31 cellular contexts compared by ENCODE assay signal in the genomic region with DNA sequence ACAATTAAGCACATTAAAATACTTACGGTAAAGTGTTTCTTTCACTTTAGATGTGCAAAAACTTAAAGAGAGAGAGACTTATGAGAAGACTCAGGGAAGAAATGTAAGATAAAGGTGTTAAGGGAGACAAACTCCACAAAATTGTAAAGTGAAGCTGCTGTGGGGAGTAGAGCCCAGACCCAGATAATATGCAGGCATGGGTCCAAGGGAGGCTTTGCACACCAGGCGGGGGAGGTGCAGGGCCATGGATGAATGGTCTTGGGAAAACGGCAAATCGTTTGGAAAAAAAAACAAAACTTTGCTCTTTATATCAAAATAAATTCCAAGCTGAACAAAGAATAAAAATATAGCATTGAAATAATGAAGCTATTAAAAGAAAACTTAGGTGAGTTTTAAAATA. TPM values are rescaled to one million over a fixed set of nuclear protein-coding genes. Genes with fewer than 3 reads are reported as not detected.
DNase-seq lines count a peak whose midpoint lies in the region; ATAC-seq and TF ChIP-seq lines count a peak whose summit lies in the region.
"Had no signal": no experiment of that assay in that cellular context is flagged by ENCODE, and none has a peak within 500 bp of the region (broad histone marks: within the 10 kb centered on the region; RNA-seq: fewer than 3 reads in every experiment).

No MANE protein-coding gene starts in this region.

- ATAC-seq in natural killer cell, result no peak
- ATAC-seq in SK-N-SH treated with all-trans-retinoic acid at 6 μM for 48 hours, result no peak
- ATAC-seq: heart right ventricle had no signal

- H3K27ac Mint-ChIP-seq in natural killer cell, result peak overlapping the region; percentile 77 to 93
- H3K27ac Mint-ChIP-seq: activated CD4-positive, alpha-beta T cell treated with anti-CD3 and anti-CD28 coated beads, Interleukin-2, amount 10 ng/mL, durations not matched to agents 24 days and 14 days; activated naive CD8-positive, alpha-beta T cell treated with anti-CD3 and anti-CD28 coated beads, Interleukin-2, amount 10 ng/mL, durations not matched to agents 7 days and 5 days; CD4-positive, alpha-beta T cell; progenitor cell of endocrine pancreas had no signal

- H3K36me3 Mint-ChIP-seq in natural killer cell, result no peaks in the 10 kb centered on the region
- H3K36me3 Mint-ChIP-seq: activated naive CD8-positive, alpha-beta T cell treated with anti-CD3 and anti-CD28 coated beads, Interleukin-2, amount 10 ng/mL, durations not matched to agents 7 days and 5 days had no signal

- DNase-seq in NCI-H1105 treated with DMSO at 0.1 percent for 48 hours (lab: John Stamatoyannopoulos, UW), result peak; percentile 30
- no peak for DNase-seq in NCI-H1105 (lab: John Stamatoyannopoulos, UW)
- DNase-seq in natural killer cell, result no peak
- no peak for DNase-seq in NCI-H1048 (lab: John Stamatoyannopoulos, UW)
- DNase-seq in NCI-H1436 treated with DMSO at 0.1 percent for 48 hours (lab: John Stamatoyannopoulos, UW), result no peak
- no peak for DNase-seq in effector memory CD4-positive, alpha-beta T cell
- DNase-seq: 8988T; activated CD4-positive, alpha-beta T cell treated with anti-CD3 and anti-CD28 coated beads, Interleukin-2, amount 10 ng/mL, durations not matched to agents 24 days and 14 days; activated effector memory CD4-positive, alpha-beta T cell treated with anti-CD3 and anti-CD28 coated beads, Interleukin-2, amount 50 U/mL, for 16 hours; activated naive CD8-positive, alpha-beta T cell treated with anti-CD3 and anti-CD28 coated beads, Interleukin-2, amount 10 ng/mL, durations not matched to agents 7 days and 5 days; activated T-cell treated with anti-CD3 and anti-CD28 coated beads, Interleukin-2, amount 50 U/mL, for 1 hour; caudate nucleus; CD4-positive, alpha-beta T cell; cortex of kidney; esophagus squamous epithelium; foreskin melanocyte; heart right ventricle; MV-4-11; NCI-H1930; NCI-H526; sigmoid colon; stimulated activated CD4-positive, alpha-beta T cell treated with anti-CD3 and anti-CD28 coated beads, Interleukin-4, amount 100 ng/mL, for 4 hours; stimulated activated naive CD4-positive, alpha-beta T cell had no signal

- no peak overlapping the region for H3K4me3 ChIP-seq in SU-DHL-6 (ENCODE audit: insufficient read depth, low read length, poor library complexity, severe bottlenecking)
- no peak overlapping the region for H3K4me3 ChIP-seq in effector memory CD4-positive, alpha-beta T cell (ENCODE audit: insufficient read depth, low read depth, low read length, poor library complexity, severe bottlenecking)
- H3K4me3 ChIP-seq: esophagus squamous epithelium, HAP-1, heart right ventricle, sigmoid colon, suprapubic skin had no signal

- peak overlapping the region; percentile 72 for H3K4me3 Mint-ChIP-seq in natural killer cell
- H3K4me3 Mint-ChIP-seq: activated CD4-positive, alpha-beta T cell treated with anti-CD3 and anti-CD28 coated beads, Interleukin-2, amount 10 ng/mL, durations not matched to agents 24 days and 14 days; activated naive CD8-positive, alpha-beta T cell treated with anti-CD3 and anti-CD28 coated beads, Interleukin-2, amount 10 ng/mL, durations not matched to agents 7 days and 5 days; CD4-positive, alpha-beta T cell had no signal

- H3K36me3 ChIP-seq in SU-DHL-6 (ENCODE audit: low read length), result no peaks in the 10 kb centered on the region
- no peaks in the 10 kb centered on the region for H3K36me3 ChIP-seq in effector memory CD4-positive, alpha-beta T cell (ENCODE audit: control insufficient read depth, insufficient read depth, low read length)
- H3K36me3 ChIP-seq: esophagus squamous epithelium, HAP-1, sigmoid colon, suprapubic skin had no signal

- intact Hi-C loops in natural killer cell (cut with micrococcal nuclease), result no loop called here

- H3K4me1 ChIP-seq in effector memory CD4-positive, alpha-beta T cell (ENCODE audit: control insufficient read depth, insufficient read depth, low read length, poor library complexity, severe bottlenecking), result peaks cover 4% of the 10 kb centered on the region
- H3K4me1 ChIP-seq: HAP-1, sigmoid colon had no signal

- H3K79me2 ChIP-seq in SU-DHL-6 (ENCODE audit: insufficient read depth, low read length), result peaks cover 74% of the 10 kb centered on the region

- H3K27me3 ChIP-seq in SU-DHL-6 (ENCODE audit: low read length), result no peaks in the 10 kb centered on the region
- H3K27me3 ChIP-seq in effector memory CD4-positive, alpha-beta T cell (replicated peaks; ENCODE audit: control insufficient read depth, insufficient read depth, low read length, poor library complexity, severe bottlenecking), result peaks cover 4% of the 10 kb centered on the region
- H3K27me3 ChIP-seq: suprapubic skin had no signal

- H3K9ac ChIP-seq in SU-DHL-6 (ENCODE audit: low read length), result no peak overlapping the region

- H3K9me2 ChIP-seq in SU-DHL-6 (replicated peaks; ENCODE audit: insufficient read depth, low read length), result no peaks in the 10 kb centered on the region

- H3K4me1 Mint-ChIP-seq in natural killer cell, result peaks cover 88 to 91% of the 10 kb centered on the region in 2 donors

- TF ChIP-seq CTCF in SU-DHL-6 (IDR thresholded peaks at IDR 0.05; ENCODE audit: insufficient read depth, low read length, poor library complexity, severe bottlenecking), result no peak
- TF ChIP-seq CTCF in natural killer cell (IDR thresholded peaks at IDR 0.05), result no peak

- peak overlapping the region; percentile 77 for H3K4me2 ChIP-seq in SU-DHL-6 (ENCODE audit: low read depth, low read length, poor library complexity, severe bottlenecking)

- no peak overlapping the region for H2AFZ ChIP-seq in SU-DHL-6 (ENCODE audit: low read depth, low read length, severe bottlenecking)

- no peaks in the 10 kb centered on the region for H3K27me3 Mint-ChIP-seq in natural killer cell (ENCODE audit: low read depth in 2 of 2)

- H3F3A ChIP-seq in SU-DHL-6 (ENCODE audit: insufficient read depth), result peaks cover 18% of the 10 kb centered on the region

- no peaks in the 10 kb centered on the region for H3K9me3 Mint-ChIP-seq in natural killer cell
- H3K9me3 Mint-ChIP-seq: activated CD4-positive, alpha-beta T cell treated with anti-CD3 and anti-CD28 coated beads, Interleukin-2, amount 10 ng/mL, durations not matched to agents 24 days and 14 days; activated naive CD8-positive, alpha-beta T cell treated with anti-CD3 and anti-CD28 coated beads, Interleukin-2, amount 10 ng/mL, durations not matched to agents 7 days and 5 days; CD4-positive, alpha-beta T cell had no signal

- H3K9me3 ChIP-seq in SU-DHL-6 (ENCODE audit: insufficient read depth, low read length), result no peaks in the 10 kb centered on the region
- H3K9me3 ChIP-seq in effector memory CD4-positive, alpha-beta T cell (ENCODE audit: control insufficient read depth, low read length), result no peaks in the 10 kb centered on the region
- H3K9me3 ChIP-seq: esophagus squamous epithelium, HAP-1, heart right ventricle, sigmoid colon, suprapubic skin had no signal

- no peaks in the 10 kb centered on the region for H4K20me1 ChIP-seq in SU-DHL-6 (ENCODE audit: low read depth, low read length)

- peak overlapping the region; percentile 24; the same call in 1 of the 2 replicates for H3K27ac ChIP-seq in SU-DHL-6 (ENCODE audit: low read depth, low read length)
- no peak overlapping the region for H3K27ac ChIP-seq in effector memory CD4-positive, alpha-beta T cell (ENCODE audit: insufficient read depth, low read length, poor library complexity, severe bottlenecking)
- H3K27ac ChIP-seq: heart right ventricle, RWPE1, sigmoid colon, suprapubic skin, VCaP had no signal

TF ChIP-seq in SK-N-SH treated with all-trans-retinoic acid at 6 μM for 48 hours, 23 proteins besides CTCF, POLR2A, EP300 and RAD21 (continues in another document):
- TF ChIP-seq, protein P1, sequence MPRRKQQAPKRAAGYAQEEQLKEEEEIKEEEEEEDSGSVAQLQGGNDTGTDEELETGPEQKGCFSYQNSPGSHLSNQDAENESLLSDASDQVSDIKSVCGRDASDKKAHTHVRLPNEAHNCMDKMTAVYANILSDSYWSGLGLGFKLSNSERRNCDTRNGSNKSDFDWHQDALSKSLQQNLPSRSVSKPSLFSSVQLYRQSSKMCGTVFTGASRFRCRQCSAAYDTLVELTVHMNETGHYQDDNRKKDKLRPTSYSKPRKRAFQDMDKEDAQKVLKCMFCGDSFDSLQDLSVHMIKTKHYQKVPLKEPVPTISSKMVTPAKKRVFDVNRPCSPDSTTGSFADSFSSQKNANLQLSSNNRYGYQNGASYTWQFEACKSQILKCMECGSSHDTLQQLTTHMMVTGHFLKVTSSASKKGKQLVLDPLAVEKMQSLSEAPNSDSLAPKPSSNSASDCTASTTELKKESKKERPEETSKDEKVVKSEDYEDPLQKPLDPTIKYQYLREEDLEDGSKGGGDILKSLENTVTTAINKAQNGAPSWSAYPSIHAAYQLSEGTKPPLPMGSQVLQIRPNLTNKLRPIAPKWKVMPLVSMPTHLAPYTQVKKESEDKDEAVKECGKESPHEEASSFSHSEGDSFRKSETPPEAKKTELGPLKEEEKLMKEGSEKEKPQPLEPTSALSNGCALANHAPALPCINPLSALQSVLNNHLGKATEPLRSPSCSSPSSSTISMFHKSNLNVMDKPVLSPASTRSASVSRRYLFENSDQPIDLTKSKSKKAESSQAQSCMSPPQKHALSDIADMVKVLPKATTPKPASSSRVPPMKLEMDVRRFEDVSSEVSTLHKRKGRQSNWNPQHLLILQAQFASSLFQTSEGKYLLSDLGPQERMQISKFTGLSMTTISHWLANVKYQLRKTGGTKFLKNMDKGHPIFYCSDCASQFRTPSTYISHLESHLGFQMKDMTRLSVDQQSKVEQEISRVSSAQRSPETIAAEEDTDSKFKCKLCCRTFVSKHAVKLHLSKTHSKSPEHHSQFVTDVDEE (CRISPR knock-in tag; IDR thresholded peaks at IDR 0.05), result no peak
- no peak for TF ChIP-seq ZFP3 (CRISPR knock-in tag; IDR thresholded peaks at IDR 0.05)
- no peak for TF ChIP-seq CSDC2 (CRISPR knock-in tag; IDR thresholded peaks at IDR 0.05)
- no peak for TF ChIP-seq ESRRG (CRISPR knock-in tag; IDR thresholded peaks at IDR 0.05)
- no peak for TF ChIP-seq ARNTL (CRISPR knock-in tag; IDR thresholded peaks at IDR 0.05; ENCODE audit: borderline replicate concordance, low read depth)
- no peak for TF ChIP-seq ZNF8 (CRISPR knock-in tag; IDR thresholded peaks at IDR 0.05)
- TF ChIP-seq TOX (CRISPR knock-in tag; IDR thresholded peaks at IDR 0.05; ENCODE audit: borderline replicate concordance), result no peak

RNA-seq across cellular contexts. Expression of a gene that starts 9.1 kb away (rescaled TPM):
- total RNA-seq in natural killer cell, result 100 to 1,000 TPM in 1 of 3 donors, 10 to 100 TPM in 2; 75.5 to 104 (median 78.0) TPM
- total RNA-seq: lung microvascular endothelial cell had no signal
